Comparison of ENCODE assay signal across 24 cellular contexts in genomic region chr15:51603002-51603401, GRCh38.
"Had no signal": no experiment of that assay in that cellular context is flagged by ENCODE, and none has a peak within 500 bp of the region (broad histone marks: within the 10 kb centered on the region; RNA-seq: fewer than 3 reads in every experiment).

No MANE protein-coding gene starts in this region.

- H3K9me3 Mint-ChIP-seq: activated naive CD4-positive, alpha-beta T cell treated with anti-CD3 and anti-CD28 coated beads, Interleukin-2, amount 50 U/mL, for 24 hours; memory B cell; stimulated activated memory B cell treated with anti-CD40 and anti-IgM and Interleukin-4, amounts not matched to agents 10 μg/mL and 1 μg/mL and 100 μg/mL, for 72 hours had no signal

- H3K4me1 Mint-ChIP-seq: activated naive CD4-positive, alpha-beta T cell treated with anti-CD3 and anti-CD28 coated beads, Interleukin-2, amount 50 U/mL, for 24 hours; nephron had no signal

- H3K36me3 Mint-ChIP-seq: stimulated activated memory B cell treated with anti-CD40 and anti-IgM and Interleukin-4, amounts not matched to agents 10 μg/mL and 1 μg/mL and 100 μg/mL, for 72 hours had no signal

- H3K27ac ChIP-seq: brain microvascular endothelial cell, colonic mucosa, gastroesophageal sphincter, stomach, suprapubic skin, tibial nerve had no signal

- DNase-seq: activated CD4-positive, alpha-beta T cell treated with anti-CD3 and anti-CD28 coated beads for 1 hour; activated CD4-positive, alpha-beta T cell treated with anti-CD3 and anti-CD28 coated beads, Interleukin-2, amount 50 U/mL, for 1 hour; activated gamma-delta T cell treated with Interleukin-2 at 50 U/mL for 16 hours; activated T-cell treated with anti-CD3 and anti-CD28 coated beads, Interleukin-2, amount 50 U/mL, for 1 hour; aorta; brain microvascular endothelial cell; central memory CD4-positive, alpha-beta T cell; colonic mucosa; heart right ventricle; left cardiac atrium; occipital lobe; posterior cingulate gyrus; small intestine; stimulated activated CD4-positive, alpha-beta T cell treated with anti-CD3 and anti-CD28 coated beads, Interleukin-15, amount 100 ng/mL, for 24 hours; stomach; T-helper 9 cell had no signal

- H3K4me3 Mint-ChIP-seq: activated naive CD4-positive, alpha-beta T cell treated with anti-CD3 and anti-CD28 coated beads, Interleukin-2, amount 50 U/mL, for 24 hours; memory B cell; nephron; stimulated activated memory B cell treated with anti-CD40 and anti-IgM and Interleukin-4, amounts not matched to agents 10 μg/mL and 1 μg/mL and 100 μg/mL, for 72 hours had no signal

- H3K4me3 ChIP-seq: colonic mucosa, gastroesophageal sphincter, heart right ventricle, stomach, suprapubic skin, tibial nerve had no signal

- H3K9me3 ChIP-seq: colonic mucosa, gastroesophageal sphincter, heart right ventricle, stomach, suprapubic skin, tibial nerve had no signal

- H3K27me3 ChIP-seq: brain microvascular endothelial cell, colonic mucosa, gastroesophageal sphincter, heart right ventricle, stomach, suprapubic skin, tibial nerve had no signal

- H3K4me1 ChIP-seq: colonic mucosa, gastroesophageal sphincter, suprapubic skin, tibial nerve had no signal

- ATAC-seq: gastroesophageal sphincter; heart right ventricle; left cardiac atrium; sciatic nerve; stimulated activated memory B cell treated with anti-CD40 and anti-IgM and Interleukin-4, amounts not matched to agents 10 μg/mL and 1 μg/mL and 100 μg/mL, for 72 hours had no signal

- H3K27ac Mint-ChIP-seq: activated naive CD4-positive, alpha-beta T cell treated with anti-CD3 and anti-CD28 coated beads, Interleukin-2, amount 50 U/mL, for 24 hours; memory B cell; nephron; stimulated activated memory B cell treated with anti-CD40 and anti-IgM and Interleukin-4, amounts not matched to agents 10 μg/mL and 1 μg/mL and 100 μg/mL, for 72 hours had no signal

- H3K36me3 ChIP-seq: brain microvascular endothelial cell, colonic mucosa, gastroesophageal sphincter, heart right ventricle, stomach, suprapubic skin had no signal
